ENCODE assay signal across 8 cellular contexts in the genomic region with DNA sequence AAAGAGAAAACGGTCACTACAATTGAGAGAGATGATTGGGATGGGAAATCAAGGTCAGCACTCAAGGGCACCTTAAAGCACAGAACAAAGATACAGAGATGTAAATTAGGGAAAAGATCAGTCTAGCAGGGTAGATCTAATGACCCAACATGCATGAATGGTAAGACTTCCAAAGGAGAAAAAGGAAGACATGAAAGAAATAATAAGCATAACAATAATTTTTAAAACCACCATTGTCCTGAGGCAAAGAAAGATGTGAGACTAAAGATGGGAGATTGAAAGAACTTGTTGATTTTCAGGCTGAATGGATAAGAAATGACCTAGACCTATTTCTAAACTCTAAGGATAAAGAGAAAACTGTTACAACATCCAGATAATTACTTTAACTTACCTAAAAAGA. TPM values are rescaled to one million over a fixed set of nuclear protein-coding genes. Genes with fewer than 3 reads are reported as not detected.
"Had no signal": no experiment of that assay in that cellular context is flagged by ENCODE, and none has a peak within 500 bp of the region (broad histone marks: within the 10 kb centered on the region; RNA-seq: fewer than 3 reads in every experiment).

No MANE protein-coding gene starts in this region.

- DNase-seq: IMR-90, KBM-7, KG1 had no signal

- H3K27ac Mint-ChIP-seq: IgD-negative memory B cell had no signal

- ATAC-seq: HepG2, K562 had no signal

- H3K4me2 ChIP-seq: KMS-11 had no signal

- H3K4me3 Mint-ChIP-seq: IgD-negative memory B cell had no signal

- H3K9ac ChIP-seq: KMS-11 had no signal

- H3K4me3 ChIP-seq: K562 had no signal

- H3K27ac ChIP-seq: HL-60, KMS-11 had no signal

RNA-seq across cellular contexts. Expression of a gene that starts 34.8 kb away (rescaled TPM):
- polyA plus RNA-seq: IgD-negative memory B cell had no signal
